ENCODE assay signal across 21 cellular contexts in the genomic region with DNA sequence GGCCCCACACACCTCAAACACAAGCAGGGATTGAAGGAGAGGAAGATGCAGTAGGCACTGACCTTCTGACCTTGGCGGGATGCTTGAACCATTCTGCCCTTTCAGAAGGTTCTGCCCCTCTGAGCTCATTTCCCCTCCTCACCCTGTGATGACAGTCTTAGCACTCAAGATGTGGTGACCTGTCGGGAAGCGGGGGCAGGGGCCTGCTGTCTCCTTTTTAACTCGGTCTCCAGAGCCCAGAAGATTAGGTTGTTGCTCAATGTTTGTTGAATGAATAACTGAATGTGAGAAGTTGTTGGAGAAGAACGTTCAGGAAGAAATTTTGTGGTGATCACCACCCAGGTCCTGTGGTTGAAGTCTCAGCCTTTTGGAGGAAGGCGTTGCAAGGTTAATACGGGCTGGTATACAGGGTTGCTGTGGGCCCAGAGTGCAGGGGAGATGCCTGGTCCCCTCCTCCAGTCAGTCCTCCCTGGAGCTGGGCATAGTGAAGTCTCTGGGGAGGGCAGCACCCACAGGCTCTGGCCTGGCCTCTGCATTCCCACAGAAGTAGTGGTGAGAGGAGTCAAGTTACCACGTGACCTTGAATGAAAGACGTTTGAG. TPM values are rescaled to one million over a fixed set of nuclear protein-coding genes. Genes with fewer than 3 reads are reported as not detected.
A peak's percentile ranks its signal among the peaks of the same experiment; 100 is the strongest.
DNase-seq lines count a peak whose midpoint lies in the region; ATAC-seq, FAIRE-seq and TF ChIP-seq lines count a peak whose summit lies in the region.
"Had no signal": no experiment of that assay in that cellular context is flagged by ENCODE, and none has a peak within 500 bp of the region (broad histone marks: within the 10 kb centered on the region; RNA-seq: fewer than 3 reads in every experiment).

No MANE protein-coding gene starts in this region.

- FAIRE-seq in D721Med (lab: Jason Lieb, UNC) (no peak), urothelium cell line (lab: Jason Lieb, UNC) (no peak)
- FAIRE-seq: GM19239 had no signal

- no peak overlapping the region for H2BK5ac ChIP-seq in mesendoderm (ENCODE audit: low read length)

- H2BK15ac ChIP-seq in mesendoderm (replicated peaks; ENCODE audit: low read depth), result no peak overlapping the region

- no peak overlapping the region for H3K9ac ChIP-seq in mesendoderm (ENCODE audit: low read length)
- H3K9ac ChIP-seq: GM23248 had no signal

- no peaks in the 10 kb centered on the region for H3K9me3 ChIP-seq in vagina
- H3K9me3 ChIP-seq: SJCRH30 had no signal

- H2AK5ac ChIP-seq in mesendoderm (ENCODE audit: low read length), result peak overlapping the region; percentile 58

- no peaks in the 10 kb centered on the region for H3K36me3 ChIP-seq in mesendoderm (ENCODE audit: control insufficient read depth, insufficient read depth, low read length)
- no peaks in the 10 kb centered on the region for H3K36me3 ChIP-seq in vagina
- H3K36me3 ChIP-seq: SJCRH30 had no signal

- H3K79me2 ChIP-seq in mesendoderm (ENCODE audit: control insufficient read depth, insufficient read depth, low read length), result no peaks in the 10 kb centered on the region

- TF ChIP-seq POLR2A in vagina (IDR thresholded peaks at IDR 0.05), result no peak

- no peak for TF ChIP-seq CTCF in D721Med (IDR thresholded peaks at IDR 0.05; ENCODE audit: insufficient read depth, missing control alignments)
- no peak for TF ChIP-seq CTCF in vagina (IDR thresholded peaks at IDR 0.05)

- no peak overlapping the region for H3K4me3 Mint-ChIP-seq in stimulated activated naive CD8-positive, alpha-beta T cell treated with anti-CD3 and anti-CD28 coated beads, Interleukin-15, Interleukin-2, amounts not matched to agents 100 ng/mL and 50 ng/mL, for 24 hours
- no peak overlapping the region for H3K4me3 Mint-ChIP-seq in stimulated activated naive CD8-positive, alpha-beta T cell treated with anti-CD3 and anti-CD28 coated beads, Interleukin-15, amount 100 ng/mL, for 72 hours
- peak overlapping the region; percentile 46 for H3K4me3 Mint-ChIP-seq in activated T-helper 17 cell treated with anti-CD3 and anti-CD28 coated beads, Interleukin-2, amount 50 U/mL, for 72 hours

- H4K5ac ChIP-seq in mesendoderm (ENCODE audit: low read length), result no peak overlapping the region

- no peak overlapping the region for H3K18ac ChIP-seq in mesendoderm (ENCODE audit: low read length)

- no peaks in the 10 kb centered on the region for H3K79me1 ChIP-seq in mesendoderm (ENCODE audit: low read length)

- peaks cover 21% of the 10 kb centered on the region for H3K4me1 Mint-ChIP-seq in stimulated activated naive CD8-positive, alpha-beta T cell treated with anti-CD3 and anti-CD28 coated beads, Interleukin-15, Interleukin-2, amounts not matched to agents 100 ng/mL and 50 ng/mL, for 24 hours (ENCODE audit: low read depth)
- H3K4me1 Mint-ChIP-seq in stimulated activated naive CD8-positive, alpha-beta T cell treated with anti-CD3 and anti-CD28 coated beads, Interleukin-15, amount 100 ng/mL, for 72 hours, result peaks cover 10% of the 10 kb centered on the region
- H3K4me1 Mint-ChIP-seq in activated T-helper 17 cell treated with anti-CD3 and anti-CD28 coated beads, Interleukin-2, amount 50 U/mL, for 72 hours, result peaks cover 53% of the 10 kb centered on the region

- intact Hi-C loops in vagina (cut with DNase I), result no loop called here

- no peak overlapping the region for H3K4ac ChIP-seq in mesendoderm (ENCODE audit: low read depth, low read length)

- H4K8ac ChIP-seq in mesendoderm (ENCODE audit: low read depth, low read length), result no peak overlapping the region

- no peak for ATAC-seq in stimulated activated naive CD8-positive, alpha-beta T cell treated with anti-CD3 and anti-CD28 coated beads, Interleukin-15, amount 100 ng/mL, for 72 hours
- ATAC-seq in activated T-helper 17 cell treated with anti-CD3 and anti-CD28 coated beads, Interleukin-2, amount 50 U/mL, for 72 hours (replicated peaks), result peak; percentile 82
- ATAC-seq: Panc1 had no signal

- no peaks in the 10 kb centered on the region for H3K36me3 Mint-ChIP-seq in stimulated activated naive CD8-positive, alpha-beta T cell treated with anti-CD3 and anti-CD28 coated beads, Interleukin-15, Interleukin-2, amounts not matched to agents 100 ng/mL and 50 ng/mL, for 24 hours (ENCODE audit: low read depth)
- peaks cover 13% of the 10 kb centered on the region for H3K36me3 Mint-ChIP-seq in activated T-helper 17 cell treated with anti-CD3 and anti-CD28 coated beads, Interleukin-2, amount 50 U/mL, for 72 hours (ENCODE audit: low read depth)

- H3K4me1 ChIP-seq in mesendoderm (ENCODE audit: control insufficient read depth, low read depth, low read length), result peaks cover 2% of the 10 kb centered on the region
- no peaks in the 10 kb centered on the region for H3K4me1 ChIP-seq in vagina
- H3K4me1 ChIP-seq: SJCRH30 had no signal

- no peaks in the 10 kb centered on the region for H3K9me3 Mint-ChIP-seq in stimulated activated naive CD8-positive, alpha-beta T cell treated with anti-CD3 and anti-CD28 coated beads, Interleukin-15, Interleukin-2, amounts not matched to agents 100 ng/mL and 50 ng/mL, for 24 hours
- no peaks in the 10 kb centered on the region for H3K9me3 Mint-ChIP-seq in stimulated activated naive CD8-positive, alpha-beta T cell treated with anti-CD3 and anti-CD28 coated beads, Interleukin-15, amount 100 ng/mL, for 72 hours
- H3K9me3 Mint-ChIP-seq in activated T-helper 17 cell treated with anti-CD3 and anti-CD28 coated beads, Interleukin-2, amount 50 U/mL, for 72 hours, result no peaks in the 10 kb centered on the region

- no peak overlapping the region for H3K23ac ChIP-seq in mesendoderm (ENCODE audit: low read length)

- no peak overlapping the region for H3K4me3 ChIP-seq in mesendoderm (ENCODE audit: low read length)
- no peak overlapping the region for H3K4me3 ChIP-seq in vagina
- H3K4me3 ChIP-seq: GM23248, SJCRH30 had no signal

- H3K27me3 ChIP-seq in mesendoderm (ENCODE audit: insufficient read depth, low read length, poor library complexity) (no peaks in the 10 kb centered on the region), vagina (no peaks in the 10 kb centered on the region)
- H3K27me3 ChIP-seq: SJCRH30 had no signal

- H2BK120ac ChIP-seq in mesendoderm (ENCODE audit: low read depth, low read length), result no peak overlapping the region

- H3K4me2 ChIP-seq in mesendoderm (ENCODE audit: low read length), result no peak overlapping the region

- no peaks in the 10 kb centered on the region for H3K27me3 Mint-ChIP-seq in stimulated activated naive CD8-positive, alpha-beta T cell treated with anti-CD3 and anti-CD28 coated beads, Interleukin-15, Interleukin-2, amounts not matched to agents 100 ng/mL and 50 ng/mL, for 24 hours
- H3K27me3 Mint-ChIP-seq in stimulated activated naive CD8-positive, alpha-beta T cell treated with anti-CD3 and anti-CD28 coated beads, Interleukin-15, amount 100 ng/mL, for 72 hours, result no peaks in the 10 kb centered on the region
- H3K27me3 Mint-ChIP-seq in activated T-helper 17 cell treated with anti-CD3 and anti-CD28 coated beads, Interleukin-2, amount 50 U/mL, for 72 hours, result no peaks in the 10 kb centered on the region

- no peak for DNase-seq in stimulated activated naive CD8-positive, alpha-beta T cell treated with anti-CD3 and anti-CD28 coated beads, Interleukin-15, amount 100 ng/mL, for 72 hours
- no peak for DNase-seq in mesendoderm
- DNase-seq in D721Med (ENCODE audit: insufficient read length, low spot score), result no peak
- DNase-seq in urothelium cell line (ENCODE audit: low spot score), result no peak
- no peak for DNase-seq in vagina (ENCODE audit: extremely low spot score in 2 of 2)
- DNase-seq: ACHN, GF-D8, GM23248, HCEC 1CT, KBM-7, NCI-H1105, NCI-H2081, NCI-H2171 treated with DMSO at 0.1 percent for 48 hours, NCI-H446, NCI-H526 treated with DMSO at 0.1 percent for 48 hours, SJCRH30 had no signal

- H3K27ac ChIP-seq in mesendoderm (ENCODE audit: low read depth, low read length), result no peak overlapping the region
- H3K27ac ChIP-seq in vagina, result no peak overlapping the region
- H3K27ac ChIP-seq: C4-2B, GM23248, SJCRH30 had no signal

- WGBS in mesendoderm (ENCODE audit: extremely low coverage, insufficient coverage, low lambda C conversion rate), result no CpG with 5 or more reads among the region's 9 CpGs

- peak overlapping the region; percentile 39 for H3K27ac Mint-ChIP-seq in stimulated activated naive CD8-positive, alpha-beta T cell treated with anti-CD3 and anti-CD28 coated beads, Interleukin-15, Interleukin-2, amounts not matched to agents 100 ng/mL and 50 ng/mL, for 24 hours
- peak overlapping the region in 1 of 2 donors; percentile 5 for H3K27ac Mint-ChIP-seq in stimulated activated naive CD8-positive, alpha-beta T cell treated with anti-CD3 and anti-CD28 coated beads, Interleukin-15, amount 100 ng/mL, for 72 hours
- H3K27ac Mint-ChIP-seq in activated T-helper 17 cell treated with anti-CD3 and anti-CD28 coated beads, Interleukin-2, amount 50 U/mL, for 72 hours, result peak overlapping the region; percentile 83

- no peak overlapping the region for H3K56ac ChIP-seq in mesendoderm (ENCODE audit: low read length)

RNA-seq across cellular contexts. Expression of gene FUCA2, which starts 49.7 kb away (rescaled TPM):
- total RNA-seq in activated T-helper 17 cell treated with anti-CD3 and anti-CD28 coated beads, Interleukin-2, amount 50 U/mL, for 72 hours, result 10 to 100 TPM; 19.3 to 32.7 TPM
- polyA plus RNA-seq in mesendoderm (2013, experiment 1 of 2), result 29.0 TPM
- polyA plus RNA-seq in mesendoderm (2013, experiment 2 of 2), result 30.0 TPM
- 19.4 TPM for total RNA-seq in vagina
